ENCODE assay signal across 1 cellular context in the genomic region with DNA sequence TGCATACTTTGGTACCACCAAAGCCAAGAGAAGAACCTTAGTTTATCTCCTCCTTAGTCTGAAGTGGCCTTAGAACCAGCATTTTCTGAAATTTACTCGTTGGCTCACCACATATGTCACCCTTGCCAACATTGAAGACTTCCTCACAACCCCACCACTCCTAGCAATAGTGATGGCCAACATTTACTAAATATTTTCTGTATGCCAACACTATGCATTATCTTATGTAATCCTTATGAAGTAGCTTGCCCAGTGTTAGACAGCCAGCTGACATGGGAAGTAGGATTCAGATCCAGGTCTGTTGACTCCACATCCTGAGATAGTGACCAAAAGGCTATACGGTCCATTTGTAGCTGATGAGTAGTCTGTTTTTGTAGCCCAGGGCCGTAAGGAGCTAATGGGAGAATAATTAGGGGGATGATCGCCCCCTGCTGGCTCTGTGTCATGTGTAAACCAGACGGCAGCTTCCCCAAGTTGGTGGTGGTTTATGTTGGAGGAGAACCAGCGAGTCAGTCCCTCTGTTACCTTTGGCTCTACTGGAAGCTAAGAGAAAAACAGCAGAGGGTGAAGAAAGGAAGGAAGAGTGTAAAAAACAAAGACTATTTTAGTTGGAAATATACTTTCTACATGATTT.
TF ChIP-seq lines count a peak whose summit lies in the region.

No MANE protein-coding gene starts in this region.

TF ChIP-seq in H1, 55 proteins besides CTCF, POLR2A, EP300 and RAD21:
- TF ChIP-seq RBBP5 (IDR thresholded peaks at IDR 0.05; ENCODE audit: borderline replicate concordance, low read depth, low read length) (no peak), JUN (IDR thresholded peaks at IDR 0.05; ENCODE audit: low read depth, low read length) (no peak), KDM4A (IDR thresholded peaks at IDR 0.05; ENCODE audit: low read depth, low read length, severe bottlenecking) (no peak), JUND (IDR thresholded peaks at IDR 0.05; ENCODE audit: low read length) (no peak)
- TF ChIP-seq, protein P1, sequence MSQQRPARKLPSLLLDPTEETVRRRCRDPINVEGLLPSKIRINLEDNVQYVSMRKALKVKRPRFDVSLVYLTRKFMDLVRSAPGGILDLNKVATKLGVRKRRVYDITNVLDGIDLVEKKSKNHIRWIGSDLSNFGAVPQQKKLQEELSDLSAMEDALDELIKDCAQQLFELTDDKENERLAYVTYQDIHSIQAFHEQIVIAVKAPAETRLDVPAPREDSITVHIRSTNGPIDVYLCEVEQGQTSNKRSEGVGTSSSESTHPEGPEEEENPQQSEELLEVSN (IDR thresholded peaks at IDR 0.05): no peak
